In the genomic region with DNA sequence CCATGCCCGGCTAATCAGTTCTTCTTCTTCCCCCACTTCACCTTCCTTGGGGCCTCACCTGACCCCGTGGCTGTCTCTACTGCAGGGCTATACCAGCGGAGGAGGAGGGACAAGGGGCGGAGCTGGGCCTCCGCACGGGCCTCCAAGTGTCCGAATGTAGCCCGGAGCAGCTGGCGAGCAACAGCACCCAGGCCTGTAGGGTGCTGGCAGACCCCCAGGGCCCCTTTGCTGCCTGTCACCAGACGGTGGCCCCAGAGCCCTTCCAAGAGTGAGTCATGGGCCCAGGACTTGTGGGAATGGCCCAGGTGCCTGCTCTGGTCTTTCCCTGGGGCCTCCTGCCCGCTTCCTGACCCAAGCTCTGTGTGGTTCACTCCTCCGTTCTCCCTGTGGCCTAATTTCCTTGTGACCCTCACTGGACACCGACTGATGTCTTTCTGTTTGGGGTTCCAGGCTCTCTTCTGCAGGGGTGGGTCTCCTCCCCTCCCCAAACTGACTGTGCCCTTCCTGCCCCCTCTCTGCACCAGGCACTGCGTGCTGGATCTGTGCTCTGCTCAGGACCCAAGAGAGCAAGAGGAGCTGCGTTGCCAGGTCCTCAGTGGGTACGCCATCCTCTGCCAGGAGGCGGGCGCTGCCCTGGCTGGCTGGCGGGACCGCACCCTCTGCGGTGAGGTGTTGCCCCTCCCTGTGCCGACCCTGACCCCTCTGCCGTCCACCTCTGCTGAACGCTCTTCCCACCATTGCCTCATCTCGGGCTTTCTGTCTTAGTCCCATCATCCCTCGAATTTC, we compare ENCODE assay signal across 18 cellular contexts. TPM values are rescaled to one million over a fixed set of nuclear protein-coding genes. Genes with fewer than 3 reads are reported as not detected.
"Had no signal": no experiment of that assay in that cellular context is flagged by ENCODE, and none has a peak within 500 bp of the region (broad histone marks: within the 10 kb centered on the region; RNA-seq: fewer than 3 reads in every experiment).

No MANE protein-coding gene starts in this region.

- H3K36me3 Mint-ChIP-seq: naive thymus-derived CD8-positive, alpha-beta T cell had no signal

- H3K4me1 ChIP-seq: vagina had no signal

- H3K27ac Mint-ChIP-seq: activated CD4-positive, alpha-beta memory T cell treated with anti-CD3 and anti-CD28 coated beads, Interleukin-2, amount 10 ng/mL, durations not matched to agents 7 days and 5 days; activated naive CD8-positive, alpha-beta T cell treated with anti-CD3 and anti-CD28 coated beads, Interleukin-2, amount 50 U/mL, for 24 hours; naive thymus-derived CD8-positive, alpha-beta T cell had no signal

- H3K9me3 Mint-ChIP-seq: activated CD4-positive, alpha-beta memory T cell treated with anti-CD3 and anti-CD28 coated beads, Interleukin-2, amount 10 ng/mL, durations not matched to agents 7 days and 5 days; activated naive CD8-positive, alpha-beta T cell treated with anti-CD3 and anti-CD28 coated beads, Interleukin-2, amount 50 U/mL, for 24 hours; naive thymus-derived CD8-positive, alpha-beta T cell had no signal

- H3K4me3 ChIP-seq: vagina had no signal

- FAIRE-seq: astrocyte, colon, endothelial cell of umbilical vein had no signal

- H3K27me3 ChIP-seq: vagina had no signal

- H3K36me3 ChIP-seq: vagina had no signal

- DNase-seq: activated CD4-positive, alpha-beta memory T cell treated with anti-CD3 and anti-CD28 coated beads, Interleukin-2, amount 10 ng/mL, durations not matched to agents 7 days and 5 days; activated CD8-positive, alpha-beta memory T cell treated with anti-CD3 and anti-CD28 coated beads, Interleukin-2, amount 50 U/mL, for 4 hours; activated naive CD8-positive, alpha-beta T cell treated with anti-CD3 and anti-CD28 coated beads, Interleukin-2, amount 50 U/mL, for 24 hours; foreskin melanocyte; head of caudate nucleus; mammary epithelial cell; naive thymus-derived CD8-positive, alpha-beta T cell; occipital lobe; stimulated activated CD4-positive, alpha-beta T cell treated with anti-CD3 and anti-CD28 coated beads, Interleukin-12 subunit alpha, Interleukin-12 subunit beta, amount 100 ng/mL, for 4 hours; stimulated activated CD4-positive, alpha-beta T cell treated with anti-CD3 and anti-CD28 coated beads, Interleukin-4, amount 100 ng/mL, for 1 hour; stimulated activated CD8-positive, alpha-beta memory T cell treated with anti-CD3 and anti-CD28 coated beads, Interleukin-4, amount 100 ng/mL, for 48 hours had no signal

- H3K4me1 Mint-ChIP-seq: activated CD4-positive, alpha-beta memory T cell treated with anti-CD3 and anti-CD28 coated beads, Interleukin-2, amount 10 ng/mL, durations not matched to agents 7 days and 5 days; activated naive CD8-positive, alpha-beta T cell treated with anti-CD3 and anti-CD28 coated beads, Interleukin-2, amount 50 U/mL, for 24 hours had no signal

- H3K4me3 Mint-ChIP-seq: activated CD4-positive, alpha-beta memory T cell treated with anti-CD3 and anti-CD28 coated beads, Interleukin-2, amount 10 ng/mL, durations not matched to agents 7 days and 5 days; activated naive CD8-positive, alpha-beta T cell treated with anti-CD3 and anti-CD28 coated beads, Interleukin-2, amount 50 U/mL, for 24 hours had no signal

- H3K27ac ChIP-seq: vagina had no signal

- H3K9me3 ChIP-seq: vagina had no signal

- ATAC-seq: activated naive CD8-positive, alpha-beta T cell treated with anti-CD3 and anti-CD28 coated beads, Interleukin-2, amount 50 U/mL, for 24 hours; left lobe of liver; naive thymus-derived CD8-positive, alpha-beta T cell had no signal

RNA-seq across cellular contexts. Expression of a gene that starts 58.7 kb away (rescaled TPM):
- total RNA-seq: activated CD4-positive, alpha-beta memory T cell treated with anti-CD3 and anti-CD28 coated beads, Interleukin-2, amount 10 ng/mL, durations not matched to agents 7 days and 5 days; astrocyte; cardiac septum; endothelial cell of umbilical vein; mammary epithelial cell; mononuclear cell; naive thymus-derived CD8-positive, alpha-beta T cell; occipital lobe; vagina had no signal
- polyA plus RNA-seq: endothelial cell of umbilical vein, mammary epithelial cell had no signal
